Comparison of ENCODE assay signal across 1 cellular context in the genomic region with DNA sequence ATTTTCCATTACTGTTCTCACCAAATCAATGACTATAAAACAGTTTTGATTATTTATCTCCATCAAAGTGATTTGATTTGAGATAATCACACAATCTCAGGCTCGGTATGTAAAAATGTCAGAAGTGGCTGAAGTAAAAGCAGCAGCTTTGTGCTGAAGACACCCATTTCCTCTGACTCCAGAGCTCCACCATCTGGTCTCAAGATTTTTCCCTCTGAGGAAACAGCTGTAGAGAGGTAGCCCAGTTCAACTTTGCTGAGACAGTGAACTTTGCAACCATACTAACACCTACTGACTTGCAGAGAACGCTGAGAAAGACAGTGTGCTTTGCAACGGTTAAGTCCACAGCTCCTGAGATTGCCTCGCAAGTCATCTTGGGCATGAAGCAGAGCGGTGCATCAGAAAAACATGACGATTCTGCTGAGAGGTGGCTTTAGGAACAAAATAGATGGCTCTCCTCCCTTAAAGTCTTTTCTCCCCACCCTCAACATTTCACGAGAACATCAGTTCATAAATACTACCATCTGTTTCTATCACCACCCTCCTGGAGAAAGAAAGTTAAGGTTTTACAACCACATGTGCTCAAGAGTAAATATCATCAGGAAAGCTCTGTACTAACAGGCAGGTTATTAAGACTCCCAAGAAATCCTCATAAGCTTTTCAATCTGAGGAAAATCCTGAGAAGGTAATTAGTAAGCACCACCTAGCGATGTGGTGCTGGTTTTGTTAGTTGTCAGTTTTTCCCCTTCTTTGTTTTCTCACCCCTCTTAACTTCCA.
TF ChIP-seq lines count a peak whose summit lies in the region.

No MANE protein-coding gene starts in this region.

TF ChIP-seq in SK-N-SH treated with all-trans-retinoic acid at 6 μM for 48 hours, 23 proteins besides CTCF, POLR2A, EP300 and RAD21 (continued from another document):
- TF ChIP-seq, protein P1, sequence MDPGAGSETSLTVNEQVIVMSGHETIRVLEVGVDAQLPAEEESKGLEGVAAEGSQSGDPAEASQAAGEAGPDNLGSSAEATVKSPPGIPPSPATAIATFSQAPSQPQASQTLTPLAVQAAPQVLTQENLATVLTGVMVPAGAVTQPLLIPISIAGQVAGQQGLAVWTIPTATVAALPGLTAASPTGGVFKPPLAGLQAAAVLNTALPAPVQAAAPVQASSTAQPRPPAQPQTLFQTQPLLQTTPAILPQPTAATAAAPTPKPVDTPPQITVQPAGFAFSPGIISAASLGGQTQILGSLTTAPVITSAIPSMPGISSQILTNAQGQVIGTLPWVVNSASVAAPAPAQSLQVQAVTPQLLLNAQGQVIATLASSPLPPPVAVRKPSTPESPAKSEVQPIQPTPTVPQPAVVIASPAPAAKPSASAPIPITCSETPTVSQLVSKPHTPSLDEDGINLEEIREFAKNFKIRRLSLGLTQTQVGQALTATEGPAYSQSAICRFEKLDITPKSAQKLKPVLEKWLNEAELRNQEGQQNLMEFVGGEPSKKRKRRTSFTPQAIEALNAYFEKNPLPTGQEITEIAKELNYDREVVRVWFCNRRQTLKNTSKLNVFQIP (CRISPR knock-in tag; IDR thresholded peaks at IDR 0.05; ENCODE audit: borderline replicate concordance, low read depth) = no peak
TF ChIP-seq in SK-N-SH treated with all-trans-retinoic acid at 6 μM for 48 hours: peak in this region for 0.
